In the genomic region with DNA sequence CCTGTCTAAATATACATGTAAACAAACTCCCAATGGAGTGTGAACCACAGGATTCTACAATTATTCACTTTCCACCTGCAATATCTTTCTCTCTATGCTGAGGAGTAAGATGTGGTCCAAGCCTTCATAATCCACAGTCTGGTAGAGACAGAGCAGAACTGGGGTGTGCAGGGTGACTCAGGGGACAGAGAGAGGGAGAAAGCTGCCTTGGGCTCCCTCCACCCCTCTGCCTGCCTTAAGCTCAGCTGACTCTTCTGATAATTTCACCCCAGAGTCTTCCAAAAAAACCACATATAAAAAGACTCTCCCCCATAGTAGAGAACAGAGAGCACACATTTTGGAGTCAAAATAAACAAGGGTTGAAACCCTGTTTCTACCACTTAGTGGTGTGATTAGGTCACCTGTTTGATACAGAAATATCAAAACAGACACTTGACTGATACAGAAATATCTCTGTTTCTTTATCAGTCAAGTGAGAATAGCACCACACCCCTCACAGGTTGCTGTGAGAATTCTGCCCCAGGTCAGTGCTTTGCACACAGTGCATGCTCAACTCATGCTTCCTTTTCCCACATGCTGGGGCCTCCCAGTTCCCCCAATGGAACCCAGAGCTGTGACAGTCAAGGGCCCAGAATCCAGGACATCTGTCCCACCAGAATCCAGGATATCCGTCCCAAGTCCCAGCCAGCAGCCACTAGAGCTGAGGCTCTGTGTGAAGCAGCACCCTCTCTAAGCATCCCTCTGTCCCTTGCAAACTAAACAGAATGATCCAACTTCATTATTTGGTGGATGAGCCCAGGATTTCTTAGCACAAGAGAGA, we compare ENCODE assay signal across 8 cellular contexts. TPM values are rescaled to one million over a fixed set of nuclear protein-coding genes. Genes with fewer than 3 reads are reported as not detected.
DNase-seq lines count a peak whose midpoint lies in the region; ATAC-seq, FAIRE-seq and TF ChIP-seq lines count a peak whose summit lies in the region.

No MANE protein-coding gene starts in this region.

- H3K79me2 ChIP-seq in HepG2 (ENCODE audit: insufficient read depth, low read length) (no peaks in the 10 kb centered on the region), GM12878 (ENCODE audit: control insufficient read depth, insufficient read depth, low read length) (peaks cover 2% of the 10 kb centered on the region; the same call in 1 of the 2 replicates), mesendoderm (ENCODE audit: control insufficient read depth, insufficient read depth, low read length) (no peaks in the 10 kb centered on the region)

- TF ChIP-seq EP300 in HepG2 (IDR thresholded peaks at IDR 0.05; ENCODE audit: low read depth in 2 of 2, low read length in 2 of 2): no peak
- TF ChIP-seq EP300 in HepG2 (CRISPR knock-in tag; IDR thresholded peaks at IDR 0.05; ENCODE audit: borderline replicate concordance): no peak
- peak in 1 of 2 experiments; percentile 50; a peak in 2 of 4 replicates for TF ChIP-seq EP300 in GM12878 (IDR thresholded peaks at IDR 0.05; ENCODE audit: borderline replicate concordance in 1 of 2, control insufficient read depth in 1 of 2, low read depth in 2 of 2, low read length in 2 of 2)

- RAD21 ChIA-PET in GM12878 (lab: Charles Lee; ENCODE audit: unreplicated experiment): interaction anchor here (1.0 to 3.2 kb wide), 8 partner anchors 17 to 134 kb away, joined by 4 to 30 read pairs (median 5); partner anchors contain the start of gene TREM1

- intact Hi-C loops in HepG2 (cut with micrococcal nuclease; ENCODE audit: unreplicated experiment) (no loop called here), GM12878 (cut with micrococcal nuclease; ENCODE audit: unreplicated experiment) (no loop called here), upper lobe of right lung (cut with DNase I) (no loop called here)

- H3K4me2 ChIP-seq in HepG2 (ENCODE audit: low read depth, low read length) (no peak overlapping the region), GM12878 (ENCODE audit: control insufficient read depth, insufficient read depth) (peak overlapping the region; percentile 82), mesendoderm (ENCODE audit: low read length) (no peak overlapping the region)

- H3K27me3 ChIP-seq in liver (ENCODE audit: control insufficient read depth in 4 of 4, insufficient read depth in 4 of 4, low read length in 3 of 4) (no peaks in the 10 kb centered on the region), HepG2 (ENCODE audit: control insufficient read depth in 1 of 2, insufficient read depth in 2 of 2, low read length in 2 of 2) (peaks cover 0 to 5% of the 10 kb centered on the region in 2 experiments; a peak in 2 of 5 replicates), GM12878 (replicated peaks in 1 of 2; ENCODE audit: control insufficient read depth in 2 of 2, insufficient read depth in 2 of 2, low read length in 1 of 2) (no peaks in the 10 kb centered on the region), upper lobe of right lung (no peaks in the 10 kb centered on the region), mesendoderm (ENCODE audit: insufficient read depth, low read length, poor library complexity) (no peaks in the 10 kb centered on the region)

- DNase-seq in HepG2 (ENCODE audit: low spot score) (no peak), GM12878 (ENCODE audit: low read depth, low spot score) (peak; percentile 55), upper lobe of right lung (no peak), mesendoderm (no peak), C1 segment of cervical spinal cord (lab: John Stamatoyannopoulos, UW) (no peak), foreskin melanocyte (no peak)

- SMC1A ChIA-PET in GM12878 (lab: Charles Lee; ENCODE audit: uncharacterized antibody, unreplicated experiment): interaction anchor here (0.6 to 3.5 kb wide), 12 partner anchors 17 to 1640 kb away, joined by 3 to 27 read pairs (median 6); no protein-coding TSS in a partner anchor

- H2AFZ ChIP-seq in HepG2 (ENCODE audit: low read length) (no peak overlapping the region), GM12878 (ENCODE audit: control insufficient read depth, low read depth, low read length) (peak overlapping the region; percentile 81; the same call in 1 of the 2 replicates)

- no peak overlapping the region for H4K5ac ChIP-seq in mesendoderm (ENCODE audit: low read length)

- H3K9ac ChIP-seq in liver (ENCODE audit: low read depth in 1 of 2, low read length in 2 of 2) (no peak overlapping the region), HepG2 (ENCODE audit: insufficient read depth, low read depth, low read length) (no peak overlapping the region), GM12878 (ENCODE audit: control insufficient read depth, insufficient read depth, low read length) (peak overlapping the region; percentile 76), mesendoderm (ENCODE audit: low read length) (no peak overlapping the region)

- FAIRE-seq in HepG2 (lab: Jason Lieb, UNC) (no peak), GM12878 (lab: Jason Lieb, UNC) (peak; percentile 59)

- no peak overlapping the region for H3K18ac ChIP-seq in mesendoderm (ENCODE audit: low read length)

- TF ChIP-seq RAD21 in liver (IDR thresholded peaks at IDR 0.05) (no peak), HepG2 (CRISPR knock-in tag; IDR thresholded peaks at IDR 0.05) (no peak), GM12878 (IDR thresholded peaks at IDR 0.05; ENCODE audit: insufficient read depth, low read depth, low read length) (no peak)

- H3K4me1 ChIP-seq in liver (ENCODE audit: control insufficient read depth in 4 of 4, insufficient read depth in 4 of 4, low read length in 3 of 4) (peaks cover 0 to 1% (median 0%) of the 10 kb centered on the region in 4 donors), HepG2 (ENCODE audit: insufficient read depth, low read length) (no peaks in the 10 kb centered on the region), GM12878 (ENCODE audit: control insufficient read depth, insufficient read depth, low read length) (peaks cover 32% of the 10 kb centered on the region), upper lobe of right lung (peaks cover 5% of the 10 kb centered on the region), mesendoderm (ENCODE audit: control insufficient read depth, low read depth, low read length) (peaks cover 7% of the 10 kb centered on the region)

- H3K23ac ChIP-seq in mesendoderm (ENCODE audit: low read length): no peak overlapping the region

- CTCF ChIA-PET in HepG2 (lab: Yijun Ruan, JAX; ENCODE audit: low intra/inter-chr PET ratio, low total read pairs): no interaction called here
- CTCF ChIA-PET in GM12878 (lab: Yijun Ruan, JAX): interaction anchor here (0.7 to 3.2 kb wide), 10 partner anchors 10 to 135 kb away, joined by 3 to 26 read pairs (median 4); partner anchors contain the start of gene NCR2

- TF ChIP-seq POLR2A in HepG2 (IDR thresholded peaks at IDR 0.05; ENCODE audit: insufficient read depth in 1 of 2, low read depth in 2 of 2, low read length in 2 of 2) (no peak), GM12878 (IDR thresholded peaks at IDR 0.05; ENCODE audit: low read depth, low read length) (no peak)

- H3K56ac ChIP-seq in mesendoderm (ENCODE audit: low read length): no peak overlapping the region

- no peak overlapping the region for H2AK5ac ChIP-seq in mesendoderm (ENCODE audit: low read length)

- no TSS peak for BruUV-seq in HepG2 (replicated peaks; lab: Mats Ljungman, UMichigan)
- BruUV-seq in GM12878 (replicated peaks; lab: Mats Ljungman, UMichigan): no TSS peak

- peak overlapping the region; percentile 56 to 68 for H3K27ac ChIP-seq in liver (ENCODE audit: low read depth in 1 of 2, low read length in 2 of 2)
- H3K27ac ChIP-seq in HepG2 (ENCODE audit: extremely low read length, insufficient read depth, low read length): no peak overlapping the region
- H3K27ac ChIP-seq in GM12878 (ENCODE audit: control insufficient read depth, insufficient read depth): peak overlapping the region; percentile 94
- H3K27ac ChIP-seq in upper lobe of right lung: peak overlapping the region; percentile 68
- H3K27ac ChIP-seq in mesendoderm (ENCODE audit: low read depth, low read length): no peak overlapping the region

- no peak overlapping the region for H2BK15ac ChIP-seq in mesendoderm (replicated peaks; ENCODE audit: low read depth)

- POLR2A ChIA-PET in HepG2 (lab: Yijun Ruan, JAX) (no interaction called here), GM12878 (lab: Charles Lee) (interaction anchor here (1.0 to 2.2 kb wide), 8 partner anchors 13 to 139 kb away, joined by 3 to 11 read pairs (median 4); partner anchors contain the start of genes NFYA and OARD1)

- H3K4me3 ChIP-seq in liver (ENCODE audit: low read depth in 1 of 3, low read length in 3 of 3) (no peak overlapping the region), HepG2 (replicated peaks in 1 of 3; ENCODE audit: insufficient read depth in 1 of 3, low read depth in 2 of 3, low read length in 3 of 3) (no peak overlapping the region), GM12878 (peak overlapping the region; percentile 37), upper lobe of right lung (no peak overlapping the region), mesendoderm (ENCODE audit: low read length) (no peak overlapping the region)

- in situ Hi-C loops in HepG2 (cut with HindIII; ENCODE audit: extremely low pct_ligation_motif_present, low pct_unique_long_range_greater_than_20kb): no loop called here
- in situ Hi-C loops in GM12878 (cut with MboI): no loop called here

- TF ChIP-seq CTCF in liver (IDR thresholded peaks at IDR 0.05; ENCODE audit: low read depth, low read length, missing input control): no peak
- TF ChIP-seq CTCF in HepG2 (CRISPR knock-in tag; IDR thresholded peaks at IDR 0.05): no peak
- no peak for TF ChIP-seq CTCF in GM12878 (IDR thresholded peaks at IDR 0.05 in 2 of 3, conservative IDR thresholded peaks at IDR 0.05 in 1 of 3; ENCODE audit: control insufficient read depth in 2 of 3, extremely low read depth in 1 of 3, insufficient read depth in 1 of 3, low read depth in 3 of 3, low read length in 3 of 3)
- TF ChIP-seq CTCF in upper lobe of right lung (IDR thresholded peaks at IDR 0.05): no peak

- H3K9me3 ChIP-seq in liver (ENCODE audit: control insufficient read depth in 4 of 4, low read length in 3 of 4) (no peaks in the 10 kb centered on the region), HepG2 (ENCODE audit: low read length) (no peaks in the 10 kb centered on the region), GM12878 (replicated peaks; ENCODE audit: control insufficient read depth, insufficient read depth, low read length) (no peaks in the 10 kb centered on the region), upper lobe of right lung (no peaks in the 10 kb centered on the region)

- WGBS in liver: 79% methylated on average over 1 of the region's 1 CpG
- WGBS in HepG2 (ENCODE audit: low lambda C conversion rate): 25% methylated on average over 1 of the region's 1 CpG
- WGBS in GM12878 (ENCODE audit: insufficient coverage, insufficient replicate concordance, low lambda C conversion rate, missing lambda C conversion rate): 0% methylated on average over 1 of the region's 1 CpG
- no CpG with 5 or more reads among the region's 1 CpG for WGBS in mesendoderm (ENCODE audit: extremely low coverage, insufficient coverage, low lambda C conversion rate)

- no peak overlapping the region for H3K4ac ChIP-seq in mesendoderm (ENCODE audit: low read depth, low read length)

- no peaks in the 10 kb centered on the region for H3K36me3 ChIP-seq in liver (ENCODE audit: control insufficient read depth in 4 of 4, insufficient read depth in 3 of 4, low read depth in 1 of 4, low read length in 3 of 4)
- no peaks in the 10 kb centered on the region for H3K36me3 ChIP-seq in HepG2 (replicated peaks in 1 of 2; ENCODE audit: control insufficient read depth in 1 of 2, insufficient read depth in 2 of 2, low read length in 2 of 2)
- no peaks in the 10 kb centered on the region; a peak in 1 of 4 replicates for H3K36me3 ChIP-seq in GM12878 (ENCODE audit: control insufficient read depth in 2 of 2, insufficient read depth in 2 of 2, low read length in 1 of 2)
- H3K36me3 ChIP-seq in upper lobe of right lung: no peaks in the 10 kb centered on the region
- no peaks in the 10 kb centered on the region for H3K36me3 ChIP-seq in mesendoderm (ENCODE audit: control insufficient read depth, insufficient read depth, low read length)

- ATAC-seq in HepG2 (no peak), HG03520 (IDR thresholded peaks at IDR 0.05; ENCODE audit: unreplicated experiment) (peak; percentile 63), GM12878 (peak; percentile 77), upper lobe of right lung (peak; percentile 10)

- H4K8ac ChIP-seq in mesendoderm (ENCODE audit: low read depth, low read length): no peak overlapping the region

- H2BK5ac ChIP-seq in mesendoderm (ENCODE audit: low read length): no peak overlapping the region

- no peak overlapping the region for H2BK120ac ChIP-seq in mesendoderm (ENCODE audit: low read depth, low read length)

- H3K79me1 ChIP-seq in mesendoderm (ENCODE audit: low read length): no peaks in the 10 kb centered on the region

- no peaks in the 10 kb centered on the region for H4K20me1 ChIP-seq in HepG2 (ENCODE audit: insufficient read depth, low read length)
- H4K20me1 ChIP-seq in GM12878 (ENCODE audit: control insufficient read depth, insufficient read depth): no peaks in the 10 kb centered on the region

RNA-seq across cellular contexts. Expression of gene TREML2, which starts 1.3 kb away (rescaled TPM):
- total RNA-seq in liver (1 to 10 TPM in 1 of 2 donors, under 1 TPM in 1; 0.42 to 9.8 TPM), HepG2 (2016; rRNA removed; fragmentation: Illumina TruSeq; extraction: Trizol) (not detected in 2 replicates), GM12878 (2014; rRNA removed) (9.1 and 11.0 TPM in 2 replicates), GM12878 (2014; rRNA removed; fragmentation: Illumina TruSeq; extraction: Trizol) (6.1 and 6.6 TPM in 2 replicates), GM12878 (2021) (6.8 and 8.2 TPM in 2 replicates), upper lobe of right lung (0.61 TPM)
- polyA plus RNA-seq in liver (under 1 TPM; 0.03 to 0.04 TPM), HepG2 (2011; rRNA removed) (not detected in 2 replicates), GM12878 (2011; rRNA removed) (1.2 and 1.7 TPM in 2 replicates), GM12878 (2014; fragmentation: Illumina TruSeq; extraction: Trizol) (5.9 and 9.0 TPM in 2 replicates), GM12878 (2014; fragmentation: Nextera tagmentation; extraction: Ambion mirVana) (under 1 TPM; 0.49 to 0.79 TPM), GM12878 (2014; rRNA removed) (7.0 and 7.2 TPM in 2 replicates), GM12878 (2016; fragmentation: Nextera tagmentation; extraction: Ambion mirVana) (1 to 10 TPM; 7.4 to 7.7 TPM)
- total RNA-seq in HepG2 (2016; cell fraction: cytosol; rRNA removed; fragmentation: Illumina TruSeq; extraction: Trizol; ENCODE audit: low read depth): not detected in 2 replicates
- not detected in 2 replicates for total RNA-seq in HepG2 (2016; cell fraction: insoluble cytoplasmic fraction; rRNA removed; fragmentation: Illumina TruSeq; extraction: Trizol)
- total RNA-seq in HepG2 (2016; cell fraction: membrane; rRNA removed; fragmentation: Illumina TruSeq; extraction: Trizol): not detected in 2 replicates
- not detected in 2 replicates for total RNA-seq in HepG2 (2016; cell fraction: nucleus; rRNA removed; fragmentation: Illumina TruSeq; extraction: Trizol)
- not detected in 2 replicates for polyA plus RNA-seq in HepG2 (2011; cell fraction: cytosol; rRNA removed)
- not detected in 2 replicates for polyA plus RNA-seq in HepG2 (2011; cell fraction: nucleus; rRNA removed)
- polyA plus RNA-seq in HepG2 (2012): not detected in 2 replicates
- not detected in 2 replicates for polyA plus RNA-seq in HepG2 (2016; cell fraction: cytosol; fragmentation: Illumina TruSeq; extraction: Trizol; ENCODE audit: low read depth)
- not detected in 2 replicates for polyA plus RNA-seq in HepG2 (2016; cell fraction: insoluble cytoplasmic fraction; fragmentation: Illumina TruSeq; extraction: Trizol; ENCODE audit: low read depth)
- polyA plus RNA-seq in HepG2 (2016; cell fraction: membrane; fragmentation: Illumina TruSeq; extraction: Trizol; ENCODE audit: low read depth): not detected in 2 replicates
- polyA plus RNA-seq in HepG2 (2016; cell fraction: nucleus; fragmentation: Illumina TruSeq; extraction: Trizol; ENCODE audit: insufficient read depth, low read depth): not detected in 2 replicates
- not detected in 2 replicates for polyA minus RNA-seq in HepG2 (2011; rRNA and poly(A)+ RNA removed; ENCODE audit: low replicate concordance)
- not detected in 2 replicates for polyA minus RNA-seq in HepG2 (2011; cell fraction: cytosol; rRNA and poly(A)+ RNA removed)
- polyA minus RNA-seq in HepG2 (2011; cell fraction: nucleus; rRNA and poly(A)+ RNA removed): not detected in 2 replicates
- total RNA-seq in GM12878 (2013; cell fraction: nucleolus; rRNA removed): 21.1 and 21.6 TPM in 2 replicates
- polyA plus RNA-seq in GM12878 (2011; ENCODE audit: low read depth): 3.5 TPM
- 1.9 and 2.3 TPM in 2 replicates for polyA plus RNA-seq in GM12878 (2011; cell fraction: cytosol; rRNA removed)
- 1.3 and 1.4 TPM in 2 replicates for polyA plus RNA-seq in GM12878 (2011; cell fraction: nucleus; rRNA removed)
- 5.2 and 14.1 TPM in 2 replicates for polyA plus RNA-seq in GM12878 (2012)
- polyA minus RNA-seq in GM12878 (2011; rRNA and poly(A)+ RNA removed): 1.8 and 2.3 TPM in 2 replicates
- polyA minus RNA-seq in GM12878 (2011; cell fraction: cytosol; rRNA and poly(A)+ RNA removed): 0.31 and 0.40 TPM in 2 replicates
- polyA minus RNA-seq in GM12878 (2011; cell fraction: nucleus; rRNA and poly(A)+ RNA removed): 0.24 and 0.57 TPM in 2 replicates
- 0.48 TPM for polyA plus RNA-seq in mesendoderm (2013, experiment 1 of 2)
- polyA plus RNA-seq in mesendoderm (2013, experiment 2 of 2): 0.46 TPM

RNA-seq across cellular contexts. Expression of gene TREML4, which starts 28.5 kb away (rescaled TPM):
- total RNA-seq in liver (under 1 TPM in 1 of 2 donors, not detected in 1; 0.08 TPM), HepG2 (2016; rRNA removed; fragmentation: Illumina TruSeq; extraction: Trizol) (not detected in 2 replicates), GM12878 (2014; rRNA removed) (not detected in 2 replicates), GM12878 (2014; rRNA removed; fragmentation: Illumina TruSeq; extraction: Trizol) (not detected in 2 replicates), GM12878 (2021) (not detected in 2 replicates), upper lobe of right lung (not detected)
- polyA plus RNA-seq in liver (under 1 TPM in 1 of 2 donors, not detected in 1; 0.31 TPM), HepG2 (2011; rRNA removed) (not detected in 2 replicates), GM12878 (2011; rRNA removed) (0.03 TPM in 1 of 2 replicates, not detected in the other), GM12878 (2014; fragmentation: Illumina TruSeq; extraction: Trizol) (not detected in 2 replicates), GM12878 (2014; fragmentation: Nextera tagmentation; extraction: Ambion mirVana) (not detected), GM12878 (2014; rRNA removed) (not detected in 2 replicates), GM12878 (2016; fragmentation: Nextera tagmentation; extraction: Ambion mirVana) (not detected)
- total RNA-seq in HepG2 (2016; cell fraction: cytosol; rRNA removed; fragmentation: Illumina TruSeq; extraction: Trizol; ENCODE audit: low read depth): not detected in 2 replicates
- total RNA-seq in HepG2 (2016; cell fraction: insoluble cytoplasmic fraction; rRNA removed; fragmentation: Illumina TruSeq; extraction: Trizol): not detected in 2 replicates
- not detected in 2 replicates for total RNA-seq in HepG2 (2016; cell fraction: membrane; rRNA removed; fragmentation: Illumina TruSeq; extraction: Trizol)
- not detected in 2 replicates for total RNA-seq in HepG2 (2016; cell fraction: nucleus; rRNA removed; fragmentation: Illumina TruSeq; extraction: Trizol)
- polyA plus RNA-seq in HepG2 (2011; cell fraction: cytosol; rRNA removed): not detected in 2 replicates
- polyA plus RNA-seq in HepG2 (2011; cell fraction: nucleus; rRNA removed): not detected in 2 replicates
- polyA plus RNA-seq in HepG2 (2012): not detected in 2 replicates
- polyA plus RNA-seq in HepG2 (2016; cell fraction: cytosol; fragmentation: Illumina TruSeq; extraction: Trizol; ENCODE audit: low read depth): not detected in 2 replicates
- polyA plus RNA-seq in HepG2 (2016; cell fraction: insoluble cytoplasmic fraction; fragmentation: Illumina TruSeq; extraction: Trizol; ENCODE audit: low read depth): not detected in 2 replicates
- polyA plus RNA-seq in HepG2 (2016; cell fraction: membrane; fragmentation: Illumina TruSeq; extraction: Trizol; ENCODE audit: low read depth): not detected in 2 replicates
- not detected in 2 replicates for polyA plus RNA-seq in HepG2 (2016; cell fraction: nucleus; fragmentation: Illumina TruSeq; extraction: Trizol; ENCODE audit: insufficient read depth, low read depth)
- polyA minus RNA-seq in HepG2 (2011; rRNA and poly(A)+ RNA removed; ENCODE audit: low replicate concordance): not detected in 2 replicates
- polyA minus RNA-seq in HepG2 (2011; cell fraction: cytosol; rRNA and poly(A)+ RNA removed): not detected in 2 replicates
- not detected in 2 replicates for polyA minus RNA-seq in HepG2 (2011; cell fraction: nucleus; rRNA and poly(A)+ RNA removed)
- 0.15 TPM in 1 of 2 replicates, not detected in the other for total RNA-seq in GM12878 (2013; cell fraction: nucleolus; rRNA removed)
- not detected for polyA plus RNA-seq in GM12878 (2011; ENCODE audit: low read depth)
- polyA plus RNA-seq in GM12878 (2011; cell fraction: cytosol; rRNA removed): not detected in 2 replicates
- not detected in 2 replicates for polyA plus RNA-seq in GM12878 (2011; cell fraction: nucleus; rRNA removed)
- not detected in 2 replicates for polyA plus RNA-seq in GM12878 (2012)
- not detected in 2 replicates for polyA minus RNA-seq in GM12878 (2011; rRNA and poly(A)+ RNA removed)
- not detected in 2 replicates for polyA minus RNA-seq in GM12878 (2011; cell fraction: cytosol; rRNA and poly(A)+ RNA removed)
- polyA minus RNA-seq in GM12878 (2011; cell fraction: nucleus; rRNA and poly(A)+ RNA removed): not detected in 2 replicates
- polyA plus RNA-seq in mesendoderm (2013, experiment 1 of 2): not detected
- polyA plus RNA-seq in mesendoderm (2013, experiment 2 of 2): 0.06 TPM

RNA-seq across cellular contexts. Expression of gene TREM2, which starts 36.7 kb away (rescaled TPM):
- total RNA-seq in liver (not detected), HepG2 (2016; rRNA removed; fragmentation: Illumina TruSeq; extraction: Trizol) (0.11 TPM in 1 of 2 replicates, not detected in the other), GM12878 (2014; rRNA removed) (not detected in 2 replicates), GM12878 (2014; rRNA removed; fragmentation: Illumina TruSeq; extraction: Trizol) (not detected in 2 replicates), GM12878 (2021) (not detected in 2 replicates), upper lobe of right lung (62.2 TPM)
- polyA plus RNA-seq in liver (under 1 TPM; 0.18 to 0.90 TPM), HepG2 (2011; rRNA removed) (not detected in 2 replicates), GM12878 (2011; rRNA removed) (not detected in 2 replicates), GM12878 (2014; fragmentation: Illumina TruSeq; extraction: Trizol) (not detected in 2 replicates), GM12878 (2014; fragmentation: Nextera tagmentation; extraction: Ambion mirVana) (not detected), GM12878 (2014; rRNA removed) (not detected in 2 replicates), GM12878 (2016; fragmentation: Nextera tagmentation; extraction: Ambion mirVana) (not detected)
- not detected in 2 replicates for total RNA-seq in HepG2 (2016; cell fraction: cytosol; rRNA removed; fragmentation: Illumina TruSeq; extraction: Trizol; ENCODE audit: low read depth)
- not detected in 2 replicates for total RNA-seq in HepG2 (2016; cell fraction: insoluble cytoplasmic fraction; rRNA removed; fragmentation: Illumina TruSeq; extraction: Trizol)
- total RNA-seq in HepG2 (2016; cell fraction: membrane; rRNA removed; fragmentation: Illumina TruSeq; extraction: Trizol): not detected in 2 replicates
- not detected in 2 replicates for total RNA-seq in HepG2 (2016; cell fraction: nucleus; rRNA removed; fragmentation: Illumina TruSeq; extraction: Trizol)
- polyA plus RNA-seq in HepG2 (2011; cell fraction: cytosol; rRNA removed): 0.05 TPM in 1 of 2 replicates, not detected in the other
- not detected in 2 replicates for polyA plus RNA-seq in HepG2 (2011; cell fraction: nucleus; rRNA removed)
- not detected in 2 replicates for polyA plus RNA-seq in HepG2 (2012)
- polyA plus RNA-seq in HepG2 (2016; cell fraction: cytosol; fragmentation: Illumina TruSeq; extraction: Trizol; ENCODE audit: low read depth): not detected in 2 replicates
- polyA plus RNA-seq in HepG2 (2016; cell fraction: insoluble cytoplasmic fraction; fragmentation: Illumina TruSeq; extraction: Trizol; ENCODE audit: low read depth): not detected in 2 replicates
- not detected in 2 replicates for polyA plus RNA-seq in HepG2 (2016; cell fraction: membrane; fragmentation: Illumina TruSeq; extraction: Trizol; ENCODE audit: low read depth)
- polyA plus RNA-seq in HepG2 (2016; cell fraction: nucleus; fragmentation: Illumina TruSeq; extraction: Trizol; ENCODE audit: insufficient read depth, low read depth): not detected in 2 replicates
- not detected in 2 replicates for polyA minus RNA-seq in HepG2 (2011; rRNA and poly(A)+ RNA removed; ENCODE audit: low replicate concordance)
- not detected in 2 replicates for polyA minus RNA-seq in HepG2 (2011; cell fraction: cytosol; rRNA and poly(A)+ RNA removed)
- polyA minus RNA-seq in HepG2 (2011; cell fraction: nucleus; rRNA and poly(A)+ RNA removed): not detected in 2 replicates
- total RNA-seq in GM12878 (2013; cell fraction: nucleolus; rRNA removed): not detected in 2 replicates
- not detected for polyA plus RNA-seq in GM12878 (2011; ENCODE audit: low read depth)
- polyA plus RNA-seq in GM12878 (2011; cell fraction: cytosol; rRNA removed): not detected in 2 replicates
- not detected in 2 replicates for polyA plus RNA-seq in GM12878 (2011; cell fraction: nucleus; rRNA removed)
- polyA plus RNA-seq in GM12878 (2012): not detected in 2 replicates
- polyA minus RNA-seq in GM12878 (2011; rRNA and poly(A)+ RNA removed): not detected in 2 replicates
- polyA minus RNA-seq in GM12878 (2011; cell fraction: cytosol; rRNA and poly(A)+ RNA removed): not detected in 2 replicates
- polyA minus RNA-seq in GM12878 (2011; cell fraction: nucleus; rRNA and poly(A)+ RNA removed): not detected in 2 replicates
- 0.22 TPM for polyA plus RNA-seq in mesendoderm (2013, experiment 1 of 2)
- polyA plus RNA-seq in mesendoderm (2013, experiment 2 of 2): 0.13 TPM

RNA-seq across cellular contexts. Expression of gene TREML1, which starts 45.5 kb away (rescaled TPM):
- total RNA-seq in liver (1 to 10 TPM in 1 of 2 donors, under 1 TPM in 1; 0.08 to 4.5 TPM), HepG2 (2016; rRNA removed; fragmentation: Illumina TruSeq; extraction: Trizol) (not detected in 2 replicates), GM12878 (2014; rRNA removed) (not detected in 2 replicates), GM12878 (2014; rRNA removed; fragmentation: Illumina TruSeq; extraction: Trizol) (not detected in 2 replicates), GM12878 (2021) (not detected in 2 replicates), upper lobe of right lung (2.5 TPM)
- polyA plus RNA-seq in liver (under 1 TPM in 1 of 2 donors, not detected in 1; 0.12 TPM), HepG2 (2011; rRNA removed) (not detected in 2 replicates), GM12878 (2011; rRNA removed) (not detected in 2 replicates), GM12878 (2014; fragmentation: Illumina TruSeq; extraction: Trizol) (not detected in 2 replicates), GM12878 (2014; fragmentation: Nextera tagmentation; extraction: Ambion mirVana) (not detected), GM12878 (2014; rRNA removed) (not detected in 2 replicates), GM12878 (2016; fragmentation: Nextera tagmentation; extraction: Ambion mirVana) (under 1 TPM in 1 of 2 experiments, not detected in 1; 0.21 TPM)
- not detected in 2 replicates for total RNA-seq in HepG2 (2016; cell fraction: cytosol; rRNA removed; fragmentation: Illumina TruSeq; extraction: Trizol; ENCODE audit: low read depth)
- total RNA-seq in HepG2 (2016; cell fraction: insoluble cytoplasmic fraction; rRNA removed; fragmentation: Illumina TruSeq; extraction: Trizol): not detected in 2 replicates
- total RNA-seq in HepG2 (2016; cell fraction: membrane; rRNA removed; fragmentation: Illumina TruSeq; extraction: Trizol): not detected in 2 replicates
- not detected in 2 replicates for total RNA-seq in HepG2 (2016; cell fraction: nucleus; rRNA removed; fragmentation: Illumina TruSeq; extraction: Trizol)
- polyA plus RNA-seq in HepG2 (2011; cell fraction: cytosol; rRNA removed): not detected in 2 replicates
- polyA plus RNA-seq in HepG2 (2011; cell fraction: nucleus; rRNA removed): not detected in 2 replicates
- polyA plus RNA-seq in HepG2 (2012): not detected in 2 replicates
- polyA plus RNA-seq in HepG2 (2016; cell fraction: cytosol; fragmentation: Illumina TruSeq; extraction: Trizol; ENCODE audit: low read depth): not detected in 2 replicates
- polyA plus RNA-seq in HepG2 (2016; cell fraction: insoluble cytoplasmic fraction; fragmentation: Illumina TruSeq; extraction: Trizol; ENCODE audit: low read depth): not detected in 2 replicates
- not detected in 2 replicates for polyA plus RNA-seq in HepG2 (2016; cell fraction: membrane; fragmentation: Illumina TruSeq; extraction: Trizol; ENCODE audit: low read depth)
- not detected in 2 replicates for polyA plus RNA-seq in HepG2 (2016; cell fraction: nucleus; fragmentation: Illumina TruSeq; extraction: Trizol; ENCODE audit: insufficient read depth, low read depth)
- polyA minus RNA-seq in HepG2 (2011; rRNA and poly(A)+ RNA removed; ENCODE audit: low replicate concordance): not detected in 2 replicates
- polyA minus RNA-seq in HepG2 (2011; cell fraction: cytosol; rRNA and poly(A)+ RNA removed): not detected in 2 replicates
- polyA minus RNA-seq in HepG2 (2011; cell fraction: nucleus; rRNA and poly(A)+ RNA removed): not detected in 2 replicates
- total RNA-seq in GM12878 (2013; cell fraction: nucleolus; rRNA removed): not detected in 2 replicates
- not detected for polyA plus RNA-seq in GM12878 (2011; ENCODE audit: low read depth)
- polyA plus RNA-seq in GM12878 (2011; cell fraction: cytosol; rRNA removed): not detected in 2 replicates
- polyA plus RNA-seq in GM12878 (2011; cell fraction: nucleus; rRNA removed): not detected in 2 replicates
- polyA plus RNA-seq in GM12878 (2012): not detected in 2 replicates
- not detected in 2 replicates for polyA minus RNA-seq in GM12878 (2011; rRNA and poly(A)+ RNA removed)
- polyA minus RNA-seq in GM12878 (2011; cell fraction: cytosol; rRNA and poly(A)+ RNA removed): not detected in 2 replicates
- not detected in 2 replicates for polyA minus RNA-seq in GM12878 (2011; cell fraction: nucleus; rRNA and poly(A)+ RNA removed)
- 0.58 TPM for polyA plus RNA-seq in mesendoderm (2013, experiment 1 of 2)
- polyA plus RNA-seq in mesendoderm (2013, experiment 2 of 2): 0.57 TPM

Comparison
In these comparisons a context has a peak if more than half of its experiments do, and no peak if none do; other contexts are left out.
1. H3K27ac ChIP-seq: peak in liver (2 of 2), GM12878 (single experiment) and upper lobe of right lung (single experiment); none in HepG2 (single experiment) and mesendoderm (single experiment).
2. RNA of gene TREM2, which starts 36.7 kb away (total RNA-seq): 62.2 TPM in upper lobe of right lung (single experiment); 0.11 TPM in HepG2, not detected in liver and not detected in GM12878; every median in the first group is over 10 times any median in the second.